23 cellular contexts compared by ENCODE assay signal in genomic region chr20:43725666-43726065, GRCh38. TPM values are rescaled to one million over a fixed set of nuclear protein-coding genes. Genes with fewer than 3 reads are reported as not detected.
"Had no signal": no experiment of that assay in that cellular context is flagged by ENCODE, and none has a peak within 500 bp of the region (broad histone marks: within the 10 kb centered on the region; RNA-seq: fewer than 3 reads in every experiment).

No MANE protein-coding gene starts in this region.

- H3K9me3 ChIP-seq: body of pancreas, esophagus squamous epithelium, tibial artery, uterus had no signal

- H3K36me3 Mint-ChIP-seq: activated CD4-positive, alpha-beta memory T cell treated with anti-CD3 and anti-CD28 coated beads for 36 hours; naive B cell; stimulated activated naive B cell treated with anti-CD40 and anti-IgM and Interleukin-4, amounts not matched to agents 10 μg/mL and 1 μg/mL and 100 μg/mL, for 72 hours had no signal

- H3K4me1 ChIP-seq: body of pancreas, parathyroid adenoma, uterus had no signal

- H3K79me2 ChIP-seq: parathyroid adenoma had no signal

- H3K27me3 ChIP-seq: body of pancreas, esophagus squamous epithelium, uterus had no signal

- DNase-seq: activated CD4-positive, alpha-beta memory T cell treated with anti-CD3 and anti-CD28 coated beads for 36 hours; activated CD4-positive, alpha-beta T cell treated with anti-CD3 and anti-CD28 coated beads for 36 hours; activated CD8-positive, alpha-beta memory T cell treated with anti-CD3 and anti-CD28 coated beads, Interleukin-2, amount 10 ng/mL, durations not matched to agents 7 days and 5 days; activated naive CD4-positive, alpha-beta T cell treated with anti-CD3 and anti-CD28 coated beads, Interleukin-2, amount 50 U/mL, for 16 hours; activated T-cell treated with anti-CD3 and anti-CD28 coated beads, Interleukin-2, amount 50 U/mL, for 1 hour; amygdala; body of pancreas; caudate nucleus; esophagus squamous epithelium; foreskin melanocyte; naive B cell; stimulated activated CD4-positive, alpha-beta T cell treated with anti-CD3 and anti-CD28 coated beads, Interleukin-2, amount 100 ng/mL, for 48 hours; stimulated activated naive B cell treated with anti-CD40 and anti-IgM and Interleukin-4, amounts not matched to agents 10 μg/mL and 1 μg/mL and 100 μg/mL, for 72 hours; tibial artery; uterus; WERI-Rb-1 had no signal

- H3K36me3 ChIP-seq: esophagus squamous epithelium, tibial artery, uterus, WERI-Rb-1 had no signal

- H3K27me3 Mint-ChIP-seq: activated CD4-positive, alpha-beta memory T cell treated with anti-CD3 and anti-CD28 coated beads for 36 hours; activated CD4-positive, alpha-beta T cell treated with anti-CD3 and anti-CD28 coated beads for 36 hours; activated CD8-positive, alpha-beta memory T cell treated with anti-CD3 and anti-CD28 coated beads, Interleukin-2, amount 10 ng/mL, durations not matched to agents 7 days and 5 days; naive B cell; stimulated activated naive B cell treated with anti-CD40 and anti-IgM and Interleukin-4, amounts not matched to agents 10 μg/mL and 1 μg/mL and 100 μg/mL, for 72 hours had no signal

- H3K4me3 Mint-ChIP-seq: activated CD4-positive, alpha-beta memory T cell treated with anti-CD3 and anti-CD28 coated beads for 36 hours; activated CD4-positive, alpha-beta T cell treated with anti-CD3 and anti-CD28 coated beads for 36 hours; activated CD8-positive, alpha-beta memory T cell treated with anti-CD3 and anti-CD28 coated beads, Interleukin-2, amount 10 ng/mL, durations not matched to agents 7 days and 5 days; naive B cell; stimulated activated naive B cell treated with anti-CD40 and anti-IgM and Interleukin-4, amounts not matched to agents 10 μg/mL and 1 μg/mL and 100 μg/mL, for 72 hours had no signal

- H3K4me3 ChIP-seq: body of pancreas, coronary artery, esophagus squamous epithelium, tibial artery, uterus had no signal

- H2AFZ ChIP-seq: parathyroid adenoma had no signal

- ATAC-seq: activated CD4-positive, alpha-beta T cell treated with anti-CD3 and anti-CD28 coated beads for 36 hours; activated CD8-positive, alpha-beta memory T cell treated with anti-CD3 and anti-CD28 coated beads, Interleukin-2, amount 10 ng/mL, durations not matched to agents 7 days and 5 days; body of pancreas; stimulated activated naive B cell treated with anti-CD40 and anti-IgM and Interleukin-4, amounts not matched to agents 10 μg/mL and 1 μg/mL and 100 μg/mL, for 72 hours had no signal

- H3K27ac Mint-ChIP-seq: activated CD4-positive, alpha-beta memory T cell treated with anti-CD3 and anti-CD28 coated beads for 36 hours; activated CD4-positive, alpha-beta T cell treated with anti-CD3 and anti-CD28 coated beads for 36 hours; activated CD8-positive, alpha-beta memory T cell treated with anti-CD3 and anti-CD28 coated beads, Interleukin-2, amount 10 ng/mL, durations not matched to agents 7 days and 5 days; stimulated activated naive B cell treated with anti-CD40 and anti-IgM and Interleukin-4, amounts not matched to agents 10 μg/mL and 1 μg/mL and 100 μg/mL, for 72 hours had no signal

- H3K27ac ChIP-seq: body of pancreas, coronary artery, esophagus squamous epithelium, parathyroid adenoma, tibial artery, uterus, WERI-Rb-1 had no signal

RNA-seq across cellular contexts. Expression of gene GTSF1L, which starts 1.1 kb away (rescaled TPM):
- total RNA-seq: activated CD4-positive, alpha-beta memory T cell treated with anti-CD3 and anti-CD28 coated beads for 36 hours; body of pancreas; endothelial cell of umbilical vein; esophagus squamous epithelium; lung microvascular endothelial cell; skeletal muscle tissue; subcutaneous adipose tissue; T-helper 1 cell treated with Interleukin-12 subunit alpha and Interleukin-12 subunit beta and Interleukin-4 antibody, amounts not matched to agents 30 ng/mL and 1 ng/mL, for 36 hours; uterus had no signal
- polyA plus RNA-seq: endothelial cell of umbilical vein had no signal
